ENCODE assay signal across 15 cellular contexts in genomic region chrX:50200907-50201306, GRCh38. TPM values are rescaled to one million over a fixed set of nuclear protein-coding genes. Genes with fewer than 3 reads are reported as not detected.
DNase-seq lines count a peak whose midpoint lies in the region; ATAC-seq and TF ChIP-seq lines count a peak whose summit lies in the region.
"Had no signal": no experiment of that assay in that cellular context is flagged by ENCODE, and none has a peak within 500 bp of the region (broad histone marks: within the 10 kb centered on the region; RNA-seq: fewer than 3 reads in every experiment).

A gene with protein sequence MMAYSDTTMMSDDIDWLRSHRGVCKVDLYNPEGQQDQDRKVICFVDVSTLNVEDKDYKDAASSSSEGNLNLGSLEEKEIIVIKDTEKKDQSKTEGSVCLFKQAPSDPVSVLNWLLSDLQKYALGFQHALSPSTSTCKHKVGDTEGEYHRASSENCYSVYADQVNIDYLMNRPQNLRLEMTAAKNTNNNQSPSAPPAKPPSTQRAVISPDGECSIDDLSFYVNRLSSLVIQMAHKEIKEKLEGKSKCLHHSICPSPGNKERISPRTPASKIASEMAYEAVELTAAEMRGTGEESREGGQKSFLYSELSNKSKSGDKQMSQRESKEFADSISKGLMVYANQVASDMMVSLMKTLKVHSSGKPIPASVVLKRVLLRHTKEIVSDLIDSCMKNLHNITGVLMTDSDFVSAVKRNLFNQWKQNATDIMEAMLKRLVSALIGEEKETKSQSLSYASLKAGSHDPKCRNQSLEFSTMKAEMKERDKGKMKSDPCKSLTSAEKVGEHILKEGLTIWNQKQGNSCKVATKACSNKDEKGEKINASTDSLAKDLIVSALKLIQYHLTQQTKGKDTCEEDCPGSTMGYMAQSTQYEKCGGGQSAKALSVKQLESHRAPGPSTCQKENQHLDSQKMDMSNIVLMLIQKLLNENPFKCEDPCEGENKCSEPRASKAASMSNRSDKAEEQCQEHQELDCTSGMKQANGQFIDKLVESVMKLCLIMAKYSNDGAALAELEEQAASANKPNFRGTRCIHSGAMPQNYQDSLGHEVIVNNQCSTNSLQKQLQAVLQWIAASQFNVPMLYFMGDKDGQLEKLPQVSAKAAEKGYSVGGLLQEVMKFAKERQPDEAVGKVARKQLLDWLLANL (minus strand): TSS chrX:50201007. CDS start chrX:50200889, 118 bp downstream.

- peaks cover 33% of the 10 kb centered on the region for H3K4me1 Mint-ChIP-seq in nephron progenitor cell

- no peak for TF ChIP-seq CTCF in left ventricle myocardium inferior (IDR thresholded peaks at IDR 0.05; ENCODE audit: borderline replicate concordance)
- TF ChIP-seq CTCF in nephron progenitor cell (IDR thresholded peaks at IDR 0.05), result no peak

- intact Hi-C loops in left ventricle myocardium inferior (cut with micrococcal nuclease), result no loop called here
- intact Hi-C loops in right cardiac atrium (cut with DNase I), result no loop called here

- DNase-seq in left ventricle myocardium inferior (no peak), right cardiac atrium (no peak), NCI-H82 treated with DMSO at 0.1 percent for 48 hours (lab: John Stamatoyannopoulos, UW; ENCODE audit: unreplicated experiment) (peak; percentile 12), nephron progenitor cell (no peak)
- no peak for DNase-seq in stimulated activated CD4-positive, alpha-beta T cell treated with anti-CD3 and anti-CD28 coated beads, Interleukin-4, amount 100 ng/mL, for 4 hours
- no peak for DNase-seq in activated CD4-positive, CD25-positive, alpha-beta regulatory T cell treated with anti-CD3 and anti-CD28 coated beads, Interleukin-2, amount 50 U/mL, for 72 hours
- DNase-seq: 8988T; AML-193; CD8-positive, alpha-beta memory T cell; DMS79; H7 had no signal

- ATAC-seq in right cardiac atrium, result no peak
- no peak for ATAC-seq in activated CD4-positive, CD25-positive, alpha-beta regulatory T cell treated with anti-CD3 and anti-CD28 coated beads, Interleukin-2, amount 50 U/mL, for 24 hours
- ATAC-seq: GM23338 had no signal

- H3K4me3 ChIP-seq in left ventricle myocardium inferior (no peak within 1 kb of the TSS), right cardiac atrium (ENCODE audit: low read length) (no peak within 1 kb of the TSS)
- H3K4me3 ChIP-seq: BLaER1, GM23338 had no signal

- no peaks in the 10 kb centered on the region for H3K36me3 Mint-ChIP-seq in nephron progenitor cell (ENCODE audit: low read depth)
- H3K36me3 Mint-ChIP-seq: CD8-positive, alpha-beta memory T cell had no signal

- H3K27ac ChIP-seq in left ventricle myocardium inferior (replicated peaks) (peak within 1 kb of the TSS; percentile 36), right cardiac atrium (ENCODE audit: low read length) (no peak within 1 kb of the TSS)
- H3K27ac ChIP-seq: BLaER1 had no signal

- 92% methylated on average over 1 of the region's 1 CpG for WGBS in right cardiac atrium

- H3K9me3 ChIP-seq in left ventricle myocardium inferior (replicated peaks) (no peaks in the 10 kb centered on the region), right cardiac atrium (ENCODE audit: control insufficient read depth, low read length) (no peaks in the 10 kb centered on the region)
- H3K9me3 ChIP-seq: BLaER1 had no signal

- peak within 1 kb of the TSS; percentile 56 for H3K27ac Mint-ChIP-seq in nephron progenitor cell
- H3K27ac Mint-ChIP-seq: GM23338 had no signal

- no peak within 1 kb of the TSS for H3K4me3 Mint-ChIP-seq in nephron progenitor cell
- H3K4me3 Mint-ChIP-seq: GM23338 had no signal

- peaks cover 4% of the 10 kb centered on the region for H3K27me3 Mint-ChIP-seq in nephron progenitor cell (ENCODE audit: low read depth, poor library complexity)

- H3K4me1 ChIP-seq in left ventricle myocardium inferior, result peaks cover 5% of the 10 kb centered on the region
- no peaks in the 10 kb centered on the region for H3K4me1 ChIP-seq in right cardiac atrium (ENCODE audit: control insufficient read depth, insufficient read depth, low read length)

- H3K36me3 ChIP-seq in left ventricle myocardium inferior, result no peaks in the 10 kb centered on the region
- H3K36me3 ChIP-seq: BLaER1 had no signal

- H3K27me3 ChIP-seq in left ventricle myocardium inferior (ENCODE audit: low read depth) (no peaks in the 10 kb centered on the region), right cardiac atrium (ENCODE audit: control insufficient read depth, insufficient read depth) (no peaks in the 10 kb centered on the region)

- peaks cover 50% of the 10 kb centered on the region for H3K9me3 Mint-ChIP-seq in nephron progenitor cell
- H3K9me3 Mint-ChIP-seq: CD8-positive, alpha-beta memory T cell; GM23338 had no signal

RNA-seq across cellular contexts. Expression of the gene that starts here (rescaled TPM):
- total RNA-seq in left ventricle myocardium inferior (not detected), right cardiac atrium (not detected)
- not detected for polyA plus RNA-seq in right cardiac atrium
- total RNA-seq: CD8-positive, alpha-beta memory T cell; GM23338; H7; HT-29 had no signal
- polyA plus RNA-seq: CD8-positive, alpha-beta memory T cell; GM23338 had no signal
